ENCODE assay signal across 2 cellular contexts in the genomic region with DNA sequence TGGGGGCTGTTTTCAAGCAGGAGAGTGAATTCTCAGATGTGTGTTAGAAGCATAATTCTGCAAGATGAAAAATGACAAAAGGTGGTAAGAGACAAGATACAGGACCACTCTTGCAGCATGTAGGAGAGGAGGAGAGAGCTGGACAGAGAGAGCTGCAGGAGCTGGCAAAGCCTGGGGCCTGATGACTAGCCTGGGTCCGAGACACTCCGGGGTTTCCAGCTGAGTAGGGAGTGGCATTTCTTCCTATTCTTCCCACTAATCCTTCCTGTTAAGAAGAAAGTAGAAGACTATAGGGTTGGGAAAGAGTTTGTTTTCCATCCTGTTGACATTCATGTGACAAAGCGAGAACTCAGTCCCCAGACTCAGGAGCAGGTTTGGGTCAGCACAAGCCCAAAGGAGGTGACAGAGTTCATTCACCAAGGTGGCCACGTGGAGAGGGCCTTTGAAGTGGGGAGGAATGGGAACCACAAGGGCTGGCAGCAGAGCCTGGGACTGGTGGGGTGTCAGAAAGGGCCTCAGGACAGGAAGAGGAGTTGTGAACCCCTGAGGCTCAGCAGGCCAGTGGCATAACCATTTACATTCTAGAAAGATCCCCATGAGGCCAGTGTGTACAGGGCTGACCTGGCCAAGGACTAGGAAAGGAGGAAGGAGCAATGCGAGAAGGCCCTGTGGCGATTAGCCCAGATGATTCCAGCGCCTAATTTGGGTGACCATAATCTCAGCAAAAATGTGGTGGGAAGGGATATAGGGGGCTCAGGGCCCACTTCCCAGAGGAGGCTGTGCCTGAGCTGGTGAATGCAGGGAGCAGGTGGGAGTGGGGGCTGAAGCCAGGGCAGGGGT.
TF ChIP-seq lines count a peak whose summit lies in the region.

No MANE protein-coding gene starts in this region.

TF ChIP-seq in HEK293T, 16 proteins besides CTCF, POLR2A, EP300 and RAD21:
- TF ChIP-seq FOXK2 (IDR thresholded peaks at IDR 0.05): no peak
- no peak for TF ChIP-seq SP1 (IDR thresholded peaks at IDR 0.05)
- no peak for TF ChIP-seq FOXA1 (IDR thresholded peaks at IDR 0.05)
- TF ChIP-seq ZNF384 (IDR thresholded peaks at IDR 0.05): no peak
- no peak for TF ChIP-seq TARDBP (IDR thresholded peaks at IDR 0.05)
- no peak for TF ChIP-seq CTBP1 (IDR thresholded peaks at IDR 0.05; ENCODE audit: borderline replicate concordance)
- no peak for TF ChIP-seq FOXM1 (IDR thresholded peaks at IDR 0.05; ENCODE audit: borderline replicate concordance)
- TF ChIP-seq HDGF (IDR thresholded peaks at IDR 0.05; ENCODE audit: borderline replicate concordance): no peak
- no peak for TF ChIP-seq SUZ12 (IDR thresholded peaks at IDR 0.05)
- TF ChIP-seq LEF1 (IDR thresholded peaks at IDR 0.05; ENCODE audit: borderline replicate concordance): no peak
- no peak for TF ChIP-seq PKNOX1 (IDR thresholded peaks at IDR 0.05)
- no peak for TF ChIP-seq L3MBTL2 (conservative IDR thresholded peaks at IDR 0.05)
- TF ChIP-seq NFRKB (IDR thresholded peaks at IDR 0.05): no peak
- TF ChIP-seq ARNT (IDR thresholded peaks at IDR 0.05): no peak
- no peak for TF ChIP-seq BHLHE40 (IDR thresholded peaks at IDR 0.05; ENCODE audit: borderline replicate concordance)
- TF ChIP-seq ELF4 (IDR thresholded peaks at IDR 0.05): no peak
TF ChIP-seq in HEK293T: peak in this region for 0.

TF ChIP-seq in H1, 55 proteins besides CTCF, POLR2A, EP300 and RAD21:
- TF ChIP-seq SUZ12 (IDR thresholded peaks at IDR 0.05; ENCODE audit: low read length): no peak
- TF ChIP-seq, protein P1, sequence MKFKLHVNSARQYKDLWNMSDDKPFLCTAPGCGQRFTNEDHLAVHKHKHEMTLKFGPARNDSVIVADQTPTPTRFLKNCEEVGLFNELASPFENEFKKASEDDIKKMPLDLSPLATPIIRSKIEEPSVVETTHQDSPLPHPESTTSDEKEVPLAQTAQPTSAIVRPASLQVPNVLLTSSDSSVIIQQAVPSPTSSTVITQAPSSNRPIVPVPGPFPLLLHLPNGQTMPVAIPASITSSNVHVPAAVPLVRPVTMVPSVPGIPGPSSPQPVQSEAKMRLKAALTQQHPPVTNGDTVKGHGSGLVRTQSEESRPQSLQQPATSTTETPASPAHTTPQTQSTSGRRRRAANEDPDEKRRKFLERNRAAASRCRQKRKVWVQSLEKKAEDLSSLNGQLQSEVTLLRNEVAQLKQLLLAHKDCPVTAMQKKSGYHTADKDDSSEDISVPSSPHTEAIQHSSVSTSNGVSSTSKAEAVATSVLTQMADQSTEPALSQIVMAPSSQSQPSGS (IDR thresholded peaks at IDR 0.05; ENCODE audit: low read length): no peak
- no peak for TF ChIP-seq RFX5 (IDR thresholded peaks at IDR 0.05; ENCODE audit: borderline replicate concordance, low read depth, low read length)
- TF ChIP-seq, protein P2, sequence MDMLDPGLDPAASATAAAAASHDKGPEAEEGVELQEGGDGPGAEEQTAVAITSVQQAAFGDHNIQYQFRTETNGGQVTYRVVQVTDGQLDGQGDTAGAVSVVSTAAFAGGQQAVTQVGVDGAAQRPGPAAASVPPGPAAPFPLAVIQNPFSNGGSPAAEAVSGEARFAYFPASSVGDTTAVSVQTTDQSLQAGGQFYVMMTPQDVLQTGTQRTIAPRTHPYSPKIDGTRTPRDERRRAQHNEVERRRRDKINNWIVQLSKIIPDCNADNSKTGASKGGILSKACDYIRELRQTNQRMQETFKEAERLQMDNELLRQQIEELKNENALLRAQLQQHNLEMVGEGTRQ (IDR thresholded peaks at IDR 0.05; ENCODE audit: low read length): no peak
- TF ChIP-seq KDM1A (IDR thresholded peaks at IDR 0.05; ENCODE audit: borderline replicate concordance, low read length): no peak
- no peak for TF ChIP-seq BCL11A (IDR thresholded peaks at IDR 0.05; ENCODE audit: low read depth in 2 of 2, low read length in 2 of 2)
- no peak for TF ChIP-seq SAP30 (IDR thresholded peaks at IDR 0.05; ENCODE audit: insufficient read depth, insufficient replicate concordance, low read length)
- no peak for TF ChIP-seq CBX8 (IDR thresholded peaks at IDR 0.05; ENCODE audit: borderline replicate concordance, low read depth, low read length)
- TF ChIP-seq JUN (IDR thresholded peaks at IDR 0.05; ENCODE audit: low read depth, low read length): no peak
- TF ChIP-seq, protein P3, sequence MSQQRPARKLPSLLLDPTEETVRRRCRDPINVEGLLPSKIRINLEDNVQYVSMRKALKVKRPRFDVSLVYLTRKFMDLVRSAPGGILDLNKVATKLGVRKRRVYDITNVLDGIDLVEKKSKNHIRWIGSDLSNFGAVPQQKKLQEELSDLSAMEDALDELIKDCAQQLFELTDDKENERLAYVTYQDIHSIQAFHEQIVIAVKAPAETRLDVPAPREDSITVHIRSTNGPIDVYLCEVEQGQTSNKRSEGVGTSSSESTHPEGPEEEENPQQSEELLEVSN (IDR thresholded peaks at IDR 0.05): no peak
- no peak for TF ChIP-seq SIN3A (conservative IDR thresholded peaks at IDR 0.05 in 1 of 2, IDR thresholded peaks at IDR 0.05 in 1 of 2; ENCODE audit: low read depth in 1 of 2, low read length in 2 of 2)
- TF ChIP-seq CTBP2 (IDR thresholded peaks at IDR 0.05; ENCODE audit: borderline replicate concordance, insufficient read depth, insufficient read length, low read length): no peak
- no peak for TF ChIP-seq KDM5A (IDR thresholded peaks at IDR 0.05; ENCODE audit: low read length)
- TF ChIP-seq, protein P4, sequence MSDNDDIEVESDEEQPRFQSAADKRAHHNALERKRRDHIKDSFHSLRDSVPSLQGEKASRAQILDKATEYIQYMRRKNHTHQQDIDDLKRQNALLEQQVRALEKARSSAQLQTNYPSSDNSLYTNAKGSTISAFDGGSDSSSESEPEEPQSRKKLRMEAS (IDR thresholded peaks at IDR 0.05): no peak
- no peak for TF ChIP-seq POU5F1 (IDR thresholded peaks at IDR 0.05; ENCODE audit: low read depth, low read length)
